20 cellular contexts compared by ENCODE assay signal in the genomic region with DNA sequence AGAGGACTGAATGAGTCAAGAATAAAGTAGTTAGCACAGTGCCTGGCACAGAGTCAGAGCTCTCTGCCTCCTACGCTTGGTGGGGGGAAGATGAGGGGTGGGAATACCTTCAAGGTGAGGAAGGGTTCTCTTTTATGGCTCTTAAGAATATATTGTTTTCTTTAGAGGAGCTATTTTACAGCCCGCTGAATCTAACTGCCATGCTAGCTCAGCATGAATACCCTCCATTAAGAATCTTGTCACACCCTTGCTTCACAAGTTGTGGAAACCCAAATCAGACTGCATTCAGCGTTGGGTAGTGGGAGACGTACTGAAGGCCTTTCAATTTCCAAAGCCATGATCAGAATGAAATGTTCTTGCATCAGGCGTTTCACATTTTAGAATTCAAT. TPM values are rescaled to one million over a fixed set of nuclear protein-coding genes. Genes with fewer than 3 reads are reported as not detected.
DNase-seq lines count a peak whose midpoint lies in the region; ATAC-seq, FAIRE-seq and TF ChIP-seq lines count a peak whose summit lies in the region.
"Had no signal": no experiment of that assay in that cellular context is flagged by ENCODE, and none has a peak within 500 bp of the region (broad histone marks: within the 10 kb centered on the region; RNA-seq: fewer than 3 reads in every experiment).

No MANE protein-coding gene starts in this region.

- POLR2A ChIA-PET in GM12878 (lab: Charles Lee) = interaction anchor here (0.6 to 1.7 kb wide), 4 partner anchors 13 to 140 kb away, joined by 3 to 4 read pairs (median 3); no protein-coding TSS in a partner anchor

- no peak for TF ChIP-seq EP300 in GM12878 (IDR thresholded peaks at IDR 0.05; ENCODE audit: borderline replicate concordance in 1 of 2, control insufficient read depth in 1 of 2, low read depth in 2 of 2, low read length in 2 of 2)

- no peak overlapping the region for H3K23ac ChIP-seq in mesendoderm (ENCODE audit: low read length)

- H2BK120ac ChIP-seq in mesendoderm (ENCODE audit: low read depth, low read length) = no peak overlapping the region

- H2AK5ac ChIP-seq in mesendoderm (ENCODE audit: low read length) = no peak overlapping the region

- H3K9ac ChIP-seq in GM12878 (ENCODE audit: control insufficient read depth, insufficient read depth, low read length) (no peak overlapping the region), mesendoderm (ENCODE audit: low read length) (no peak overlapping the region), smooth muscle cell (ENCODE audit: low read depth) (no peak overlapping the region)
- H3K9ac ChIP-seq: GM23248 had no signal

- no peak overlapping the region for H3K4ac ChIP-seq in mesendoderm (ENCODE audit: low read depth, low read length)

- no peaks in the 10 kb centered on the region for H3K79me1 ChIP-seq in mesendoderm (ENCODE audit: low read length)

- RAD21 ChIA-PET in GM12878 (lab: Charles Lee; ENCODE audit: unreplicated experiment) = interaction anchor here (2.7 kb wide), 1 partner anchor 21 kb away, joined by 8 read pairs; no protein-coding TSS in a partner anchor

- WGBS in right cardiac atrium = 92% methylated on average over 5 of the region's 5 CpGs
- 82% methylated on average over 5 of the region's 5 CpGs for WGBS in GM12878 (ENCODE audit: insufficient coverage, insufficient replicate concordance, low lambda C conversion rate, missing lambda C conversion rate)
- WGBS in mesendoderm (ENCODE audit: extremely low coverage, insufficient coverage, low lambda C conversion rate) = no CpG with 5 or more reads among the region's 5 CpGs
- WGBS in smooth muscle cell (ENCODE audit: low lambda C conversion rate) = 77% methylated on average over 5 of the region's 5 CpGs
- 89 to 95% (median 94%) methylated on average over 4 to 5 of the region's 5 CpGs for WGBS in adrenal gland, 4 donors

- TF ChIP-seq CTCF in cardiac muscle cell (IDR thresholded peaks at IDR 0.05; ENCODE audit: low read depth, low read length) (no peak), GM12878 (IDR thresholded peaks at IDR 0.05 in 2 of 3, conservative IDR thresholded peaks at IDR 0.05 in 1 of 3; ENCODE audit: control insufficient read depth in 2 of 3, extremely low read depth in 1 of 3, insufficient read depth in 1 of 3, low read depth in 3 of 3, low read length in 3 of 3) (no peak), smooth muscle cell (IDR thresholded peaks at IDR 0.05; ENCODE audit: borderline replicate concordance, insufficient read depth, poor library complexity, severe bottlenecking) (no peak), adrenal gland (IDR thresholded peaks at IDR 0.05) (no peak)

- peak overlapping the region; percentile 56; the same call in 1 of the 2 replicates for H3K4me2 ChIP-seq in GM12878 (ENCODE audit: control insufficient read depth, insufficient read depth)
- no peak overlapping the region for H3K4me2 ChIP-seq in mesendoderm (ENCODE audit: low read length)
- H3K4me2 ChIP-seq in smooth muscle cell = peak overlapping the region; percentile 58

- H4K20me1 ChIP-seq in GM12878 (ENCODE audit: control insufficient read depth, insufficient read depth) (no peaks in the 10 kb centered on the region), smooth muscle cell (ENCODE audit: low read depth) (peaks cover 14% of the 10 kb centered on the region)

- FAIRE-seq in GM12878 (lab: Jason Lieb, UNC) = no peak

- TF ChIP-seq RAD21 in GM12878 (IDR thresholded peaks at IDR 0.05; ENCODE audit: insufficient read depth, low read depth, low read length) = no peak

- no peak overlapping the region for H3K56ac ChIP-seq in mesendoderm (ENCODE audit: low read length)

- H3K27me3 ChIP-seq in cardiac muscle cell (no peaks in the 10 kb centered on the region), right cardiac atrium (ENCODE audit: control insufficient read depth, insufficient read depth) (no peaks in the 10 kb centered on the region), GM12878 (replicated peaks in 1 of 2; ENCODE audit: control insufficient read depth in 2 of 2, insufficient read depth in 2 of 2, low read length in 1 of 2) (no peaks in the 10 kb centered on the region), mesendoderm (ENCODE audit: insufficient read depth, low read length, poor library complexity) (no peaks in the 10 kb centered on the region), smooth muscle cell (ENCODE audit: low read depth) (no peaks in the 10 kb centered on the region), adrenal gland (no peaks in the 10 kb centered on the region)

- H3K27ac ChIP-seq in cardiac muscle cell = peak overlapping the region; percentile 10
- no peak overlapping the region for H3K27ac ChIP-seq in right cardiac atrium (ENCODE audit: low read length)
- no peak overlapping the region for H3K27ac ChIP-seq in GM12878 (ENCODE audit: control insufficient read depth, insufficient read depth)
- H3K27ac ChIP-seq in mesendoderm (ENCODE audit: low read depth, low read length) = no peak overlapping the region
- H3K27ac ChIP-seq in smooth muscle cell (ENCODE audit: low read depth) = no peak overlapping the region
- no peak overlapping the region for H3K27ac ChIP-seq in adrenal gland
- H3K27ac ChIP-seq: GM23248 had no signal

- no peak overlapping the region for H4K8ac ChIP-seq in mesendoderm (ENCODE audit: low read depth, low read length)

- H3K79me2 ChIP-seq in GM12878 (ENCODE audit: control insufficient read depth, insufficient read depth, low read length) (peaks cover 1% of the 10 kb centered on the region; the same call in 1 of the 2 replicates), mesendoderm (ENCODE audit: control insufficient read depth, insufficient read depth, low read length) (no peaks in the 10 kb centered on the region), smooth muscle cell (ENCODE audit: low read depth) (peaks cover 11% of the 10 kb centered on the region)

- peaks cover 15% of the 10 kb centered on the region for H3F3A ChIP-seq in smooth muscle cell (ENCODE audit: low read depth)

- H3K4me3 ChIP-seq in cardiac muscle cell (no peak overlapping the region), right cardiac atrium (ENCODE audit: low read length) (no peak overlapping the region), GM12878 (no peak overlapping the region), mesendoderm (ENCODE audit: low read length) (no peak overlapping the region), smooth muscle cell (no peak overlapping the region), adrenal gland (no peak overlapping the region)
- H3K4me3 ChIP-seq: GM23248 had no signal

- no peak for DNase-seq in cardiac muscle cell (ENCODE audit: low read depth in 1 of 2, low spot score in 1 of 2)
- DNase-seq in right cardiac atrium = no peak
- no peak for DNase-seq in GM12878 (ENCODE audit: low read depth, low spot score)
- no peak for DNase-seq in mesendoderm
- DNase-seq in smooth muscle cell (lab: John Stamatoyannopoulos, UW; ENCODE audit: unreplicated experiment) = no peak
- DNase-seq in NCI-H2107 (lab: John Stamatoyannopoulos, UW) = no peak
- no peak for DNase-seq in adrenal gland
- DNase-seq: 8988T; C1 segment of cervical spinal cord; CD8-positive, alpha-beta memory T cell; DMS53; GM23248; HCEC 1CT; NCI-H146; NCI-H510A; NCI-H774; RPMI8226; SIG-M5 had no signal

- no peak overlapping the region for H2BK5ac ChIP-seq in mesendoderm (ENCODE audit: low read length)

- no peak overlapping the region for H2AFZ ChIP-seq in GM12878 (ENCODE audit: control insufficient read depth, low read depth, low read length)
- no peak overlapping the region for H2AFZ ChIP-seq in smooth muscle cell (ENCODE audit: low read depth)
- H2AFZ ChIP-seq: GM23248 had no signal

- BruUV-seq in GM12878 (replicated peaks; lab: Mats Ljungman, UMichigan) = no TSS peak

- no peak overlapping the region for H4K5ac ChIP-seq in mesendoderm (ENCODE audit: low read length)

- SMC1A ChIA-PET in GM12878 (lab: Charles Lee; ENCODE audit: uncharacterized antibody, unreplicated experiment) = interaction anchor here (0.7 to 2.4 kb wide), 7 partner anchors 13 to 58 kb away, joined by 3 to 11 read pairs (median 4); a partner anchor contains a TSS

- TF ChIP-seq POLR2A in GM12878 (IDR thresholded peaks at IDR 0.05; ENCODE audit: low read depth, low read length) = no peak
- TF ChIP-seq POLR2A in adrenal gland (IDR thresholded peaks at IDR 0.05) = no peak

- H3K4me1 ChIP-seq in cardiac muscle cell (ENCODE audit: low read depth) = peaks cover 43% of the 10 kb centered on the region
- peaks cover 8% of the 10 kb centered on the region for H3K4me1 ChIP-seq in right cardiac atrium (ENCODE audit: control insufficient read depth, insufficient read depth, low read length)
- H3K4me1 ChIP-seq in GM12878 (ENCODE audit: control insufficient read depth, insufficient read depth, low read length) = peaks cover 8% of the 10 kb centered on the region
- H3K4me1 ChIP-seq in mesendoderm (ENCODE audit: control insufficient read depth, low read depth, low read length) = peaks cover 14% of the 10 kb centered on the region
- peaks cover 30% of the 10 kb centered on the region for H3K4me1 ChIP-seq in smooth muscle cell (ENCODE audit: low read depth)
- peaks cover 0 to 7% of the 10 kb centered on the region in 2 donors for H3K4me1 ChIP-seq in adrenal gland (replicated peaks in 1 of 2)

- peak overlapping the region; percentile 45 for H3K18ac ChIP-seq in mesendoderm (ENCODE audit: low read length)

- CTCF ChIA-PET in GM12878 (lab: Yijun Ruan, JAX) = interaction anchor here (1.2 to 1.6 kb wide), 2 partner anchors 56 to 125 kb away, joined by 3 read pairs; no protein-coding TSS in a partner anchor

- intact Hi-C loops in right cardiac atrium (cut with DNase I) (no loop called here), GM12878 (cut with micrococcal nuclease; ENCODE audit: unreplicated experiment) (loop anchor here (2.0 kb wide), 1 partner anchor 21 kb away; no protein-coding TSS in a partner anchor), adrenal gland (cut with DNase I) (no loop called here)

- H2BK15ac ChIP-seq in mesendoderm (replicated peaks; ENCODE audit: low read depth) = no peak overlapping the region

- no peaks in the 10 kb centered on the region for H3K9me3 ChIP-seq in cardiac muscle cell (ENCODE audit: low read depth)
- no peaks in the 10 kb centered on the region for H3K9me3 ChIP-seq in right cardiac atrium (ENCODE audit: control insufficient read depth, low read length)
- no peaks in the 10 kb centered on the region for H3K9me3 ChIP-seq in GM12878 (replicated peaks; ENCODE audit: control insufficient read depth, insufficient read depth, low read length)
- H3K9me3 ChIP-seq in smooth muscle cell (replicated peaks; ENCODE audit: low read depth) = no peaks in the 10 kb centered on the region
- H3K9me3 ChIP-seq in adrenal gland (replicated peaks in 1 of 3) = no peaks in the 10 kb centered on the region

- H3K36me3 ChIP-seq in cardiac muscle cell (no peaks in the 10 kb centered on the region), GM12878 (ENCODE audit: control insufficient read depth in 2 of 2, insufficient read depth in 2 of 2, low read length in 1 of 2) (no peaks in the 10 kb centered on the region), mesendoderm (ENCODE audit: control insufficient read depth, insufficient read depth, low read length) (no peaks in the 10 kb centered on the region), smooth muscle cell (ENCODE audit: low read depth) (no peaks in the 10 kb centered on the region), adrenal gland (replicated peaks in 1 of 2) (no peaks in the 10 kb centered on the region)

- in situ Hi-C loops in GM12878 (cut with MboI) = no loop called here

- ATAC-seq in right cardiac atrium (no peak), GM12878 (no peak), GM21390 (IDR thresholded peaks at IDR 0.05; ENCODE audit: unreplicated experiment) (no peak)
- ATAC-seq: SK-N-SH treated with all-trans-retinoic acid at 6 μM for 48 hours had no signal

RNA-seq across cellular contexts. Expression of a gene that starts 57.9 kb away (rescaled TPM):
- total RNA-seq in cardiac muscle cell (32.7 and 61.3 TPM in 2 replicates), right cardiac atrium (10 to 100 TPM in 3 of 4 donors, 1 to 10 TPM in 1; 8.5 to 14.1 (median 12.4) TPM), GM12878 (2014; rRNA removed) (0.54 and 1.0 TPM in 2 replicates), GM12878 (2014; rRNA removed; fragmentation: Illumina TruSeq; extraction: Trizol) (0.27 and 0.28 TPM in 2 replicates), GM12878 (2021) (1.6 and 2.1 TPM in 2 replicates), smooth muscle cell (2.6 and 4.9 TPM in 2 replicates), adrenal gland (10 to 100 TPM in 1 of 8 donors, 1 to 10 TPM in 7; 3.7 to 32.3 (median 6.7) TPM)
- polyA plus RNA-seq in cardiac muscle cell (29.0 and 55.4 TPM in 2 replicates), right cardiac atrium (3.7 TPM), GM12878 (2011; rRNA removed) (0.19 and 0.49 TPM in 2 replicates), GM12878 (2014; fragmentation: Illumina TruSeq; extraction: Trizol) (0.22 and 0.76 TPM in 2 replicates), GM12878 (2014; fragmentation: Nextera tagmentation; extraction: Ambion mirVana) (under 1 TPM; 0.13 to 0.16 TPM), GM12878 (2014; rRNA removed) (1.1 and 1.7 TPM in 2 replicates), GM12878 (2016; fragmentation: Nextera tagmentation; extraction: Ambion mirVana) (1 to 10 TPM in 1 of 2 experiments, under 1 TPM in 1; 0.68 to 1.1 TPM), smooth muscle cell (4.3 and 4.6 TPM in 2 replicates), adrenal gland (1 to 10 TPM; 1.9 to 9.2 (median 2.8) TPM)
- total RNA-seq in GM12878 (2013; cell fraction: nucleolus; rRNA removed) = 8.8 and 9.6 TPM in 2 replicates
- polyA plus RNA-seq in GM12878 (2011; ENCODE audit: low read depth) = 0.81 TPM
- polyA plus RNA-seq in GM12878 (2011; cell fraction: cytosol; rRNA removed) = 0.57 and 0.64 TPM in 2 replicates
- 2.1 and 2.4 TPM in 2 replicates for polyA plus RNA-seq in GM12878 (2011; cell fraction: nucleus; rRNA removed)
- 1.8 and 2.4 TPM in 2 replicates for polyA plus RNA-seq in GM12878 (2012)
- 0.37 and 0.82 TPM in 2 replicates for polyA minus RNA-seq in GM12878 (2011; rRNA and poly(A)+ RNA removed)
- polyA minus RNA-seq in GM12878 (2011; cell fraction: cytosol; rRNA and poly(A)+ RNA removed) = 0.21 and 0.53 TPM in 2 replicates
- 1.3 and 2.4 TPM in 2 replicates for polyA minus RNA-seq in GM12878 (2011; cell fraction: nucleus; rRNA and poly(A)+ RNA removed)
- polyA plus RNA-seq in mesendoderm (2013, experiment 1 of 2) = 2.6 TPM
- polyA plus RNA-seq in mesendoderm (2013, experiment 2 of 2) = 2.5 TPM
